In the genomic region with DNA sequence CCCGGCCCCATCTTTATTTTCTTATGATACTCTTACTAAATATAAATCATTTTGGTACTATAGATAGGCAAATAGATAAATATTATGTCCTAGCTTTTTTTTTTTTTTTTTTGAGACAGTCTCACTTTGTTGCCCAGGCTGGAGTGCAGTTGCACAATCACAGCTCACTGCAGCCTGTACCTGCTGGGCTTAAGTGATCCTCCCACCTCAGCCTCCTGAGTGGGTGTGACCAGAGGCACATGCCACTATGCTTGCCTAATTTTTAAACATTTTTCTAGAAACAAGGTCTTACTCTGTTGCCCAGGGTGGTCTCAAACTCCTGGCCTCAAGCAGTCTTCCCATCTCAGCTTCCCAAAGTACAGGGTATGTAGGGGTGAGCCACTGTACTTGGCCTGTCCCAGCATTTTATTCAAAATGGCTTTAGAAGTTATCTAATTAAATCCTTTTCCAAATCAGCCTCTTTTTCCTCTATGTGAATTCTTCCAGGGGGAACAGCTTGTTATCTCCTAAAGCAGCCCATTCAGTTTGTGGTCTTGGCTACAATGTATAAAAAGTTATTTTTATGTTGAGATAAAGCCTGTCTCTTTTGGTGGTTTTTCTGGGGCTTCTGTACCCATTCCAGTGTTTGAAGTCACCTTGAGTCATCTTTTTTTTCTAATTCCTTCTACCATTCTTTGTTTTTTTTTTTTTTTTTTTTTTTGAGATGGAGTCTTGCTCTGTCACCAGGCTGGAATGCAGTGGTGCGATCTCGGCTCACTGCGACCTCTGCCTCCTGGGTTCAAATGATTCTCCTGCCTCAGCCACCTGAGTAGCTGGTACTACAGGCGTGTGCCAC, we compare ENCODE assay signal across 16 cellular contexts. TPM values are rescaled to one million over a fixed set of nuclear protein-coding genes. Genes with fewer than 3 reads are reported as not detected.
DNase-seq lines count a peak whose midpoint lies in the region; ATAC-seq, FAIRE-seq and TF ChIP-seq lines count a peak whose summit lies in the region.
"Had no signal": no experiment of that assay in that cellular context is flagged by ENCODE, and none has a peak within 500 bp of the region (broad histone marks: within the 10 kb centered on the region; RNA-seq: fewer than 3 reads in every experiment).

No MANE protein-coding gene starts in this region.

- H3K9ac ChIP-seq in mesendoderm (ENCODE audit: low read length) = no peak overlapping the region

- no peak overlapping the region for H3K18ac ChIP-seq in mesendoderm (ENCODE audit: low read length)

- H3K23ac ChIP-seq in mesendoderm (ENCODE audit: low read length) = no peak overlapping the region

- no peak overlapping the region for H3K27ac ChIP-seq in mesendoderm (ENCODE audit: low read depth, low read length)
- H3K27ac ChIP-seq in CD4-positive, alpha-beta memory T cell (ENCODE audit: low read depth, low read length) = no peak overlapping the region
- H3K27ac ChIP-seq: gastrocnemius medialis, Peyer's patch, sigmoid colon had no signal

- H4K8ac ChIP-seq in mesendoderm (ENCODE audit: low read depth, low read length) = no peak overlapping the region

- H3K36me3 ChIP-seq in bronchial epithelial cell (ENCODE audit: control insufficient read depth, insufficient read depth, low read length) = no peaks in the 10 kb centered on the region
- H3K36me3 ChIP-seq in mesendoderm (ENCODE audit: control insufficient read depth, insufficient read depth, low read length) = peaks cover 6% of the 10 kb centered on the region
- H3K36me3 ChIP-seq in BE2C = peaks cover 31% of the 10 kb centered on the region
- no peaks in the 10 kb centered on the region for H3K36me3 ChIP-seq in CD4-positive, alpha-beta memory T cell (ENCODE audit: insufficient read depth, low read length)
- H3K36me3 ChIP-seq: gastrocnemius medialis, Peyer's patch, sigmoid colon had no signal

- H3K56ac ChIP-seq in mesendoderm (ENCODE audit: low read length) = no peak overlapping the region

- H3K4me1 ChIP-seq in mesendoderm (ENCODE audit: control insufficient read depth, low read depth, low read length) (no peaks in the 10 kb centered on the region), BE2C (no peaks in the 10 kb centered on the region)
- H3K4me1 ChIP-seq in CD4-positive, alpha-beta memory T cell (ENCODE audit: insufficient read depth, low read length) = no peaks in the 10 kb centered on the region
- H3K4me1 ChIP-seq: gastrocnemius medialis, Peyer's patch, sigmoid colon had no signal

- H3K36me3 Mint-ChIP-seq in CD4-positive, alpha-beta memory T cell = no peaks in the 10 kb centered on the region
- H3K36me3 Mint-ChIP-seq: activated naive CD4-positive, alpha-beta T cell treated with anti-CD3 and anti-CD28 coated beads, Interleukin-2, amount 50 U/mL, for 24 hours had no signal

- peak overlapping the region in 1 of 7 donors; percentile 60 for H3K27ac Mint-ChIP-seq in CD4-positive, alpha-beta memory T cell
- H3K27ac Mint-ChIP-seq: activated naive CD4-positive, alpha-beta T cell treated with anti-CD3 and anti-CD28 coated beads, Interleukin-2, amount 50 U/mL, for 24 hours; natural killer cell treated with Interleukin-12 subunit alpha and Interleukin-12 subunit beta and Interleukin-15 and Interleukin-18, amount 100 ng/mL, for 72 hours had no signal

- peaks cover 0 to 3% (median 0%) of the 10 kb centered on the region in 4 donors for H3K4me1 Mint-ChIP-seq in CD4-positive, alpha-beta memory T cell
- H3K4me1 Mint-ChIP-seq: activated naive CD4-positive, alpha-beta T cell treated with anti-CD3 and anti-CD28 coated beads, Interleukin-2, amount 50 U/mL, for 24 hours had no signal

- peaks cover 5% of the 10 kb centered on the region for H3K79me1 ChIP-seq in mesendoderm (ENCODE audit: low read length)

- WGBS in mesendoderm (ENCODE audit: extremely low coverage, insufficient coverage, low lambda C conversion rate) = no CpG with 5 or more reads among the region's 5 CpGs

- CTCF ChIA-PET in CD4-positive, alpha-beta memory T cell (lab: Charles Lee; ENCODE audit: partially characterized antibody) = interaction anchor here (1.1 kb wide), 1 partner anchor 177 kb away, joined by 4 read pairs; no protein-coding TSS in a partner anchor

- H2BK5ac ChIP-seq in mesendoderm (ENCODE audit: low read length) = no peak overlapping the region

- peak; percentile 91 for DNase-seq in EH (ENCODE audit: low read depth)
- DNase-seq in LoVo (ENCODE audit: low spot score) = peak; percentile 31
- DNase-seq in bronchial epithelial cell (ENCODE audit: low read depth) = peak; percentile 77
- DNase-seq in mesendoderm = peak; percentile 25
- DNase-seq in NCI-H2081 treated with DMSO at 0.1 percent for 48 hours (lab: John Stamatoyannopoulos, UW) = no peak
- DNase-seq in BE2C = no peak
- no peak for DNase-seq in CD4-positive, alpha-beta memory T cell
- DNase-seq: gastrocnemius medialis, MV-4-11, NCI-H446, Peyer's patch, sigmoid colon, T1000 had no signal

- no peak overlapping the region for H4K5ac ChIP-seq in mesendoderm (ENCODE audit: low read length)

- TF ChIP-seq CTCF in bronchial epithelial cell (IDR thresholded peaks at IDR 0.05; ENCODE audit: insufficient read depth, low read length, severe bottlenecking) (no peak), BE2C (IDR thresholded peaks at IDR 0.05; ENCODE audit: low read depth, low read length) (no peak)

- no peak for ATAC-seq in HG03432 (IDR thresholded peaks at IDR 0.05; ENCODE audit: unreplicated experiment)
- ATAC-seq: gastrocnemius medialis; natural killer cell treated with Interleukin-12 subunit alpha and Interleukin-12 subunit beta and Interleukin-15 and Interleukin-18, amount 100 ng/mL, for 72 hours had no signal

- no peaks in the 10 kb centered on the region for H3K9me3 Mint-ChIP-seq in CD4-positive, alpha-beta memory T cell
- H3K9me3 Mint-ChIP-seq: activated naive CD4-positive, alpha-beta T cell treated with anti-CD3 and anti-CD28 coated beads, Interleukin-2, amount 50 U/mL, for 24 hours; natural killer cell treated with Interleukin-12 subunit alpha and Interleukin-12 subunit beta and Interleukin-15 and Interleukin-18, amount 100 ng/mL, for 72 hours had no signal

- no peak for FAIRE-seq in bronchial epithelial cell (lab: Jason Lieb, UNC)

- no peaks in the 10 kb centered on the region for H3K27me3 ChIP-seq in bronchial epithelial cell (ENCODE audit: control insufficient read depth, insufficient read depth, low read length)
- no peaks in the 10 kb centered on the region for H3K27me3 ChIP-seq in mesendoderm (ENCODE audit: insufficient read depth, low read length, poor library complexity)
- H3K27me3 ChIP-seq in BE2C = no peaks in the 10 kb centered on the region
- H3K27me3 ChIP-seq in CD4-positive, alpha-beta memory T cell (ENCODE audit: insufficient read depth, low read length) = no peaks in the 10 kb centered on the region
- H3K27me3 ChIP-seq: gastrocnemius medialis, Peyer's patch, sigmoid colon had no signal

- no peaks in the 10 kb centered on the region for H3K27me3 Mint-ChIP-seq in CD4-positive, alpha-beta memory T cell
- H3K27me3 Mint-ChIP-seq: activated naive CD4-positive, alpha-beta T cell treated with anti-CD3 and anti-CD28 coated beads, Interleukin-2, amount 50 U/mL, for 24 hours; natural killer cell treated with Interleukin-12 subunit alpha and Interleukin-12 subunit beta and Interleukin-15 and Interleukin-18, amount 100 ng/mL, for 72 hours had no signal

- H3K4me2 ChIP-seq in mesendoderm (ENCODE audit: low read length) = no peak overlapping the region

- H2BK15ac ChIP-seq in mesendoderm (replicated peaks; ENCODE audit: low read depth) = no peak overlapping the region

- intact Hi-C loops in CD4-positive, alpha-beta memory T cell (cut with micrococcal nuclease) = no loop called here

- H3K4me3 ChIP-seq in bronchial epithelial cell (ENCODE audit: low read depth, low read length) (no peak overlapping the region), mesendoderm (ENCODE audit: low read length) (no peak overlapping the region), BE2C (ENCODE audit: low read depth, low read length) (no peak overlapping the region)
- H3K4me3 ChIP-seq in CD4-positive, alpha-beta memory T cell (ENCODE audit: low read length in 2 of 2) = no peak overlapping the region
- H3K4me3 ChIP-seq: gastrocnemius medialis, Peyer's patch, sigmoid colon had no signal

- no peak overlapping the region for H3K4ac ChIP-seq in mesendoderm (ENCODE audit: low read depth, low read length)

- peaks cover 13% of the 10 kb centered on the region for H3K79me2 ChIP-seq in mesendoderm (ENCODE audit: control insufficient read depth, insufficient read depth, low read length)

- POLR2A ChIA-PET in CD4-positive, alpha-beta memory T cell (lab: Charles Lee; ENCODE audit: partially characterized antibody) = no interaction called here

- no peak overlapping the region for H2AK5ac ChIP-seq in mesendoderm (ENCODE audit: low read length)

- no peaks in the 10 kb centered on the region for H3K9me3 ChIP-seq in BE2C
- H3K9me3 ChIP-seq in CD4-positive, alpha-beta memory T cell (ENCODE audit: control insufficient read depth in 1 of 2, low read length in 2 of 2) = no peaks in the 10 kb centered on the region
- H3K9me3 ChIP-seq: gastrocnemius medialis, Peyer's patch, sigmoid colon had no signal

- no peak overlapping the region for H3K4me3 Mint-ChIP-seq in CD4-positive, alpha-beta memory T cell
- H3K4me3 Mint-ChIP-seq: activated naive CD4-positive, alpha-beta T cell treated with anti-CD3 and anti-CD28 coated beads, Interleukin-2, amount 50 U/mL, for 24 hours; natural killer cell treated with Interleukin-12 subunit alpha and Interleukin-12 subunit beta and Interleukin-15 and Interleukin-18, amount 100 ng/mL, for 72 hours had no signal

- no peak overlapping the region for H2BK120ac ChIP-seq in mesendoderm (ENCODE audit: low read depth, low read length)

RNA-seq across cellular contexts. Expression of gene MELK, which starts 12.1 kb away (rescaled TPM):
- total RNA-seq in bronchial epithelial cell = 8.2 and 12.8 TPM in 2 replicates
- 44.1 TPM for polyA plus RNA-seq in mesendoderm (2013, experiment 1 of 2)
- polyA plus RNA-seq in mesendoderm (2013, experiment 2 of 2) = 46.1 TPM
- 3.2 TPM for polyA plus RNA-seq in BE2C (2012; ENCODE audit: insufficient read depth, insufficient read length, low read depth)
- total RNA-seq in CD4-positive, alpha-beta memory T cell = under 1 TPM; 0.19 to 0.38 TPM
- under 1 TPM in 1 of 2 donors, not detected in 1; 0.16 TPM for polyA plus RNA-seq in CD4-positive, alpha-beta memory T cell

Comparison
In these comparisons a context has a peak if more than half of its experiments do, and no peak if none do; other contexts are left out.
1. DNase-seq: peak in EH (single experiment), LoVo (single experiment), bronchial epithelial cell (single experiment) and mesendoderm (single experiment); none in NCI-H2081 treated with DMSO at 0.1 percent for 48 hours (single experiment), BE2C (single experiment) and CD4-positive, alpha-beta memory T cell (0 of 5).